In genomic region chr17:5555254-5555653, GRCh38 we compare ENCODE assay signal across 16 cellular contexts. TPM values are rescaled to one million over a fixed set of nuclear protein-coding genes. Genes with fewer than 3 reads are reported as not detected.
DNase-seq lines count a peak whose midpoint lies in the region; ATAC-seq and TF ChIP-seq lines count a peak whose summit lies in the region.
"Had no signal": no experiment of that assay in that cellular context is flagged by ENCODE, and none has a peak within 500 bp of the region (broad histone marks: within the 10 kb centered on the region; RNA-seq: fewer than 3 reads in every experiment).

No MANE protein-coding gene starts in this region.

- no peak overlapping the region for H3K4me3 Mint-ChIP-seq in central memory CD8-positive, alpha-beta T cell
- H3K4me3 Mint-ChIP-seq in H9: no peak overlapping the region
- H3K4me3 Mint-ChIP-seq: WTC11 had no signal

- H3K36me3 Mint-ChIP-seq in central memory CD8-positive, alpha-beta T cell (ENCODE audit: insufficient read depth): peaks cover 75% of the 10 kb centered on the region
- H3K36me3 Mint-ChIP-seq in H9 (ENCODE audit: insufficient read depth in 1 of 3, low read depth in 3 of 3): no peaks in the 10 kb centered on the region
- H3K36me3 Mint-ChIP-seq: WTC11 had no signal

- H3K27me3 ChIP-seq in AG04450 (ENCODE audit: control insufficient read depth, insufficient read depth, low read length): no peaks in the 10 kb centered on the region
- H3K27me3 ChIP-seq in kidney epithelial cell (ENCODE audit: control insufficient read depth, insufficient read depth, low read length): no peaks in the 10 kb centered on the region
- H3K27me3 ChIP-seq in H9 (ENCODE audit: insufficient read depth, low read length): no peaks in the 10 kb centered on the region
- H3K27me3 ChIP-seq: SJSA1 had no signal

- H3K18ac ChIP-seq in H9 (ENCODE audit: insufficient read length, low read depth, low read length): no peak overlapping the region

- no peak overlapping the region for H2AFZ ChIP-seq in H9 (ENCODE audit: low read length)

- H2BK12ac ChIP-seq in H9 (ENCODE audit: insufficient read length, low read depth, low read length): no peak overlapping the region

- H3K4me1 Mint-ChIP-seq in central memory CD8-positive, alpha-beta T cell: peaks cover 31% of the 10 kb centered on the region
- H3K4me1 Mint-ChIP-seq in H9: peaks cover 0 to 4% of the 10 kb centered on the region in 2 experiments; a peak in 2 of 4 replicates
- H3K4me1 Mint-ChIP-seq: WTC11 had no signal

- no peak overlapping the region for H2BK20ac ChIP-seq in H9 (ENCODE audit: low read depth, low read length, poor library complexity, severe bottlenecking)

- H3K4me1 ChIP-seq in H9 (ENCODE audit: insufficient read depth, low read length): no peaks in the 10 kb centered on the region
- H3K4me1 ChIP-seq: SJSA1 had no signal

- no peak for TF ChIP-seq CTCF in AG04450 (IDR thresholded peaks at IDR 0.05; ENCODE audit: low read depth, low read length)
- no peak for TF ChIP-seq CTCF in kidney epithelial cell (IDR thresholded peaks at IDR 0.05; ENCODE audit: insufficient read depth, low read length, poor library complexity, severe bottlenecking)
- no peak for TF ChIP-seq CTCF in GM10266 (IDR thresholded peaks at IDR 0.05; ENCODE audit: control insufficient read depth, insufficient read depth, low read depth, missing control alignments)
- no peak for TF ChIP-seq CTCF in H9 (conservative IDR thresholded peaks at IDR 0.05)

- POLR2A ChIA-PET in AG04450 (lab: Yijun Ruan, JAX): no interaction called here

- no peak overlapping the region for H3T11ph ChIP-seq in H9 (ENCODE audit: low read length)

- DNase-seq in AG04450 (ENCODE audit: low read depth, low spot score) (peak; percentile 33), GM04503 (ENCODE audit: low read depth) (peak; percentile 19), kidney epithelial cell (ENCODE audit: low read depth) (peak; percentile 88), GM10266 (ENCODE audit: extremely low spot score) (no peak), H9 (no peak)
- DNase-seq in central memory CD8-positive, alpha-beta T cell (ENCODE audit: low spot score in 2 of 2): no peak
- DNase-seq: activated T-cell treated with anti-CD3 and anti-CD28 coated beads, Interleukin-2, amount 50 U/mL, for 48 hours; GF-D8; NCI-H2107; stimulated activated CD4-positive, alpha-beta T cell treated with anti-CD3 and anti-CD28 coated beads, Interleukin-4, amount 100 ng/mL, for 1 hour; stimulated activated naive CD4-positive, alpha-beta T cell had no signal

- CTCF ChIA-PET in AG04450 (lab: Charles Lee): interaction anchor here (1.6 kb wide), 1 partner anchor 116 kb away, joined by 4 read pairs; no protein-coding TSS in a partner anchor

- H2BK15ac ChIP-seq in H9 (ENCODE audit: low read depth, low read length): no peak overlapping the region

- no peak overlapping the region for H2AK5ac ChIP-seq in H9 (ENCODE audit: insufficient read length, low read length)

- H4K5ac ChIP-seq in H9 (ENCODE audit: insufficient read length, low read depth, low read length): no peak overlapping the region

- no peaks in the 10 kb centered on the region for H3K9me3 Mint-ChIP-seq in central memory CD8-positive, alpha-beta T cell
- H3K9me3 Mint-ChIP-seq in H9: no peaks in the 10 kb centered on the region; a peak in 1 of 5 replicates
- H3K9me3 Mint-ChIP-seq: WTC11 had no signal

- no peak overlapping the region for H3K4ac ChIP-seq in H9 (ENCODE audit: low read depth, low read length)

- no peak overlapping the region for H3K56ac ChIP-seq in H9 (ENCODE audit: insufficient read length, low read depth, low read length)

- H3K9ac ChIP-seq in H9 (ENCODE audit: extremely low read depth, insufficient read length, low read length): no peak overlapping the region

- H3K9me3 ChIP-seq in AG04450 (ENCODE audit: control insufficient read depth, insufficient read depth, low read length): no peaks in the 10 kb centered on the region; the same call in 1 of the 2 replicates
- H3K9me3 ChIP-seq in H9 (ENCODE audit: control insufficient read depth, low read depth, low read length): no peaks in the 10 kb centered on the region
- H3K9me3 ChIP-seq: SJSA1 had no signal

- H3K27ac Mint-ChIP-seq in central memory CD8-positive, alpha-beta T cell (ENCODE audit: low read depth): peak overlapping the region; percentile 85
- H3K27ac Mint-ChIP-seq in H9: no peak overlapping the region
- H3K27ac Mint-ChIP-seq: WTC11 had no signal

- no peak overlapping the region for H2BK120ac ChIP-seq in H9 (ENCODE audit: low read depth, low read length, poor library complexity, severe bottlenecking)

- ATAC-seq in central memory CD8-positive, alpha-beta T cell (replicated peaks; ENCODE audit: extremely low read depth, poor library complexity, severe bottlenecking): no peak
- no peak for ATAC-seq in HG03571 (IDR thresholded peaks at IDR 0.05; ENCODE audit: unreplicated experiment)
- ATAC-seq in HG03460 (IDR thresholded peaks at IDR 0.05; ENCODE audit: unreplicated experiment): no peak
- ATAC-seq: WTC11 had no signal

- H3K23me2 ChIP-seq in H9 (ENCODE audit: insufficient read length, low read depth, low read length, poor library complexity, severe bottlenecking): no peaks in the 10 kb centered on the region

- peak overlapping the region; percentile 33 for H3K27ac ChIP-seq in AG04450 (ENCODE audit: low read depth, low read length)
- H3K27ac ChIP-seq in H9 (ENCODE audit: insufficient read length, low read depth, low read length): no peak overlapping the region
- H3K27ac ChIP-seq: C4-2B, SJSA1 had no signal

- no peak overlapping the region for H2BK5ac ChIP-seq in H9 (ENCODE audit: insufficient read length, low read length)

- H3K79me1 ChIP-seq in H9 (ENCODE audit: insufficient read depth, low read depth, low read length, poor library complexity, severe bottlenecking): no peaks in the 10 kb centered on the region

- H3K36me3 ChIP-seq in kidney epithelial cell (ENCODE audit: control insufficient read depth, insufficient read depth, low read length): no peaks in the 10 kb centered on the region
- H3K36me3 ChIP-seq: SJSA1 had no signal

- H4K20me1 ChIP-seq in H9 (ENCODE audit: control insufficient read depth, insufficient read depth, insufficient read length): no peaks in the 10 kb centered on the region

- H3K27me3 Mint-ChIP-seq in central memory CD8-positive, alpha-beta T cell: no peaks in the 10 kb centered on the region
- H3K27me3 Mint-ChIP-seq in H9 (ENCODE audit: low read depth): peaks cover 5% of the 10 kb centered on the region

- WGBS in H9 (ENCODE audit: extremely low coverage, insufficient read length, low lambda C conversion rate): no CpG with 5 or more reads among the region's 3 CpGs

- no peak overlapping the region for H3K4me3 ChIP-seq in AG04450 (ENCODE audit: low read depth, low read length)
- H3K4me3 ChIP-seq in kidney epithelial cell (ENCODE audit: low read depth, low read length): no peak overlapping the region
- H3K4me3 ChIP-seq: SJSA1 had no signal

- no peak overlapping the region for H3K4me2 ChIP-seq in H9 (ENCODE audit: insufficient read depth, insufficient read length, low read length)

- no peak overlapping the region for H3K14ac ChIP-seq in H9 (ENCODE audit: insufficient read depth, low read length)

- no peak overlapping the region for H3K23ac ChIP-seq in H9 (ENCODE audit: insufficient read length, low read depth, low read length)

- no peak overlapping the region for H4K8ac ChIP-seq in H9 (replicated peaks; ENCODE audit: insufficient read length, low read depth, low read length)

- H3K79me2 ChIP-seq in H9 (ENCODE audit: insufficient read depth, low read length): no peaks in the 10 kb centered on the region

- no peak overlapping the region for H4K91ac ChIP-seq in H9 (ENCODE audit: insufficient read length, low read depth, low read length)

RNA-seq across cellular contexts. Expression of gene NLRP1, which starts 29.1 kb away (rescaled TPM):
- polyA plus RNA-seq in AG04450 (2011; rRNA removed): 73.2 and 80.5 TPM in 2 replicates
- polyA minus RNA-seq in AG04450 (2011; rRNA and poly(A)+ RNA removed): 26.4 and 29.2 TPM in 2 replicates
- total RNA-seq in kidney epithelial cell (14.4 and 15.7 TPM in 2 replicates), H9 (2021) (11.0 and 12.1 TPM in 2 replicates)

Comparison
In these comparisons a context has a peak if more than half of its experiments do, and no peak if none do; other contexts are left out.
1. DNase-seq: peak in AG04450 (single experiment), GM04503 (single experiment) and kidney epithelial cell (single experiment); none in central memory CD8-positive, alpha-beta T cell (0 of 2), GM10266 (single experiment) and H9 (single experiment).